2 cellular contexts compared by ENCODE assay signal in the genomic region with DNA sequence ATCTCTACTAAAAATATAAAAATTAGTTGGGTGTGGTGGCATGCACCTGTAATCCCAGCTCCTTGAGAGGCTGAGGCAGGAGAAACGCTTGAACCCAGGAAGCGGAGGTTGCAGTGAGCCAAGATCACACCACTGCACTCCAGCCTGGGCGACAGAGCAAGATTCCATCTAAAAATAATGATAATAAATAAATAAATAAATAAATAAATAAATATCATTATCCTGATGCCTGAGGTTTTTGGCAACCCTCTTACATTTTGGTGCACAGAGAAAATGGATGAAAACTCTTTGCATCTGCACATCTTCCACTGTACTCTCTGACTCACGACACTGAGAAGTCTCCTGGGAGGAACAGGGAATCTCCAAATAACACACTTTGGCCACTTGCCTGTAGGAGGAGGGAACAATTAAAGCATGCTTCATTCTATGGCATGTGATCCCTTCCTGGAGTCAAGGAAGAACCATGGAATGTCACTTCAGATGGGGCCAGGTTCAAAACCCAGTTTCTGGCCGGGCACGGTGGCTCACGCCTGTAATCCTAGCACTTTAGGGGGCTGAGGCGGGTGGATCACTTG.
TF ChIP-seq lines count a peak whose summit lies in the region.

No MANE protein-coding gene starts in this region.

TF ChIP-seq in IMR-90, 13 proteins besides CTCF, POLR2A, EP300 and RAD21:
- TF ChIP-seq, protein P1, sequence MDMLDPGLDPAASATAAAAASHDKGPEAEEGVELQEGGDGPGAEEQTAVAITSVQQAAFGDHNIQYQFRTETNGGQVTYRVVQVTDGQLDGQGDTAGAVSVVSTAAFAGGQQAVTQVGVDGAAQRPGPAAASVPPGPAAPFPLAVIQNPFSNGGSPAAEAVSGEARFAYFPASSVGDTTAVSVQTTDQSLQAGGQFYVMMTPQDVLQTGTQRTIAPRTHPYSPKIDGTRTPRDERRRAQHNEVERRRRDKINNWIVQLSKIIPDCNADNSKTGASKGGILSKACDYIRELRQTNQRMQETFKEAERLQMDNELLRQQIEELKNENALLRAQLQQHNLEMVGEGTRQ (IDR thresholded peaks at IDR 0.05; ENCODE audit: low read depth, low read length): peak; percentile 49; the same call in 1 of the 2 replicates
- TF ChIP-seq BHLHE40 (IDR thresholded peaks at IDR 0.05; ENCODE audit: low read depth, low read length) (peak; percentile 47; the same call in 1 of the 2 replicates), MXI1 (IDR thresholded peaks at IDR 0.05; ENCODE audit: borderline replicate concordance, low read depth, low read length) (peak; percentile 42; the same call in 1 of the 2 replicates)

TF ChIP-seq in SK-N-SH treated with all-trans-retinoic acid at 6 μM for 48 hours, 23 proteins besides CTCF, POLR2A, EP300 and RAD21:
- 0 out of 2 replicates have a peak, but pooled peaks have one; percentile 43 for TF ChIP-seq SNAI2 (CRISPR knock-in tag; IDR thresholded peaks at IDR 0.05)
- TF ChIP-seq ISL1 (CRISPR knock-in tag; IDR thresholded peaks at IDR 0.05): peak; percentile 43
TF ChIP-seq in SK-N-SH treated with all-trans-retinoic acid at 6 μM for 48 hours: peak in this region for 2; not testable (repeated sequence) for 21.
